9 cellular contexts compared by ENCODE assay signal in genomic region chr3:73848173-73848751, GRCh38.
DNase-seq lines count a peak whose midpoint lies in the region; ATAC-seq, FAIRE-seq and TF ChIP-seq lines count a peak whose summit lies in the region.
"Had no signal": no experiment of that assay in that cellular context is flagged by ENCODE, and none has a peak within 500 bp of the region (broad histone marks: within the 10 kb centered on the region; RNA-seq: fewer than 3 reads in every experiment).

No MANE protein-coding gene starts in this region.

- H3K79me2 ChIP-seq in K562 (ENCODE audit: control insufficient read depth, insufficient read depth, low read length) = no peaks in the 10 kb centered on the region

- H3K4me3 ChIP-seq in NB4 (ENCODE audit: low read depth, low read length) (no peak overlapping the region), K562 (no peak overlapping the region), left lung (no peak overlapping the region)

- POLR2A ChIA-PET in K562 (lab: Yijun Ruan, JAX) = no interaction called here

- H3K4me2 ChIP-seq in K562 (ENCODE audit: insufficient read depth, low read length) = no peak overlapping the region

- no peak overlapping the region for H3K9ac ChIP-seq in K562 (ENCODE audit: insufficient read depth in 1 of 2, low read depth in 2 of 2, low read length in 2 of 2)

- DNase-seq in D721Med (ENCODE audit: insufficient read length, low spot score) (no peak), NB4 (ENCODE audit: low read depth) (peak; percentile 24), K562 (ENCODE audit: extremely low read depth in 1 of 4, low spot score in 3 of 4) (peak in 1 of 4 experiments; percentile 4), left lung (no peak), T-helper 1 cell (no peak)
- no peak for DNase-seq in stimulated activated CD4-positive, alpha-beta T cell treated with anti-CD3 and anti-CD28 coated beads, Interleukin-4, amount 100 ng/mL, for 1 hour

- no TSS peak for BruUV-seq in K562 (replicated peaks; lab: Mats Ljungman, UMichigan)

- CTCF ChIA-PET in K562 (lab: Yijun Ruan, JAX; ENCODE audit: low intra/inter-chr PET ratio) = interaction anchor here (1.5 kb wide), 1 partner anchor 340 kb away, joined by 6 read pairs; no protein-coding TSS in a partner anchor

- TF ChIP-seq CTCF in D721Med (IDR thresholded peaks at IDR 0.05; ENCODE audit: insufficient read depth, missing control alignments) = peak; percentile 70
- TF ChIP-seq CTCF in NB4 (IDR thresholded peaks at IDR 0.05; ENCODE audit: low read depth, low read length) = peak; percentile 37
- peak in 2 of 3 experiments; percentile 13 to 19; a peak in 1 of 6 replicates for TF ChIP-seq CTCF in K562 (IDR thresholded peaks at IDR 0.05 in 2 of 3, conservative IDR thresholded peaks at IDR 0.05 in 1 of 3; ENCODE audit: insufficient read depth in 2 of 3, low read depth in 1 of 3, low read length in 3 of 3)
- peak; percentile 24 to 48 for TF ChIP-seq CTCF in left lung (IDR thresholded peaks at IDR 0.05)

- ATAC-seq in K562 (no peak), left lung (peak; percentile 51), GM21717 (IDR thresholded peaks at IDR 0.05; ENCODE audit: unreplicated experiment) (no peak), GM18907 (IDR thresholded peaks at IDR 0.05; ENCODE audit: unreplicated experiment) (no peak)

- no peaks in the 10 kb centered on the region for H3K36me3 ChIP-seq in K562 (ENCODE audit: control insufficient read depth, insufficient read depth, low read length)
- H3K36me3 ChIP-seq in left lung = no peaks in the 10 kb centered on the region

- FAIRE-seq in D721Med (lab: Jason Lieb, UNC) (no peak), K562 (lab: Jason Lieb, UNC) (no peak)

- intact Hi-C loops in K562 (cut with micrococcal nuclease) = no loop called here
- intact Hi-C loops in left lung (cut with DNase I) = loop anchor here in 1 of 2 donors (10.0 kb wide), 1 partner anchor 343 kb away; no protein-coding TSS in a partner anchor

- no peak for TF ChIP-seq EP300 in K562 (IDR thresholded peaks at IDR 0.05; ENCODE audit: low read length)

- TF ChIP-seq POLR2A in NB4 (IDR thresholded peaks at IDR 0.05; ENCODE audit: extremely low read depth, insufficient read length) = no peak
- TF ChIP-seq POLR2A in K562 (conservative IDR thresholded peaks at IDR 0.05) = no peak

- 0% methylated on average over 4 of the region's 4 CpGs for WGBS in K562 (ENCODE audit: insufficient coverage, low coverage, missing lambda C conversion rate)

- H3K27ac ChIP-seq in K562 (ENCODE audit: extremely low read depth, low read depth, low read length) (no peak overlapping the region), left lung (no peak overlapping the region)
- H3K27ac ChIP-seq: epithelial cell of prostate had no signal

- no peaks in the 10 kb centered on the region for H3K9me1 ChIP-seq in K562 (ENCODE audit: control insufficient read depth, insufficient read depth, low read length)

- H3K27me3 ChIP-seq in K562 (ENCODE audit: control insufficient read depth in 2 of 2, insufficient read depth in 2 of 2, low read length in 2 of 2) (no peaks in the 10 kb centered on the region), left lung (no peaks in the 10 kb centered on the region)

- H3K9me3 ChIP-seq in K562 (replicated peaks; ENCODE audit: control insufficient read depth, insufficient read depth, low read depth, low read length) (no peaks in the 10 kb centered on the region), left lung (no peaks in the 10 kb centered on the region)

- no peak for TF ChIP-seq RAD21 in K562 (CRISPR knock-in tag; conservative IDR thresholded peaks at IDR 0.05 in 1 of 2, IDR thresholded peaks at IDR 0.05 in 1 of 2)

- no peaks in the 10 kb centered on the region for H4K20me1 ChIP-seq in K562 (replicated peaks; ENCODE audit: control insufficient read depth, insufficient read depth, low read length)

- H3K4me1 ChIP-seq in K562 (replicated peaks in 1 of 2; ENCODE audit: control insufficient read depth in 2 of 2, insufficient read depth in 2 of 2, low read length in 2 of 2) = no peaks in the 10 kb centered on the region
- H3K4me1 ChIP-seq in left lung = no peaks in the 10 kb centered on the region

- no peak overlapping the region for H2AFZ ChIP-seq in K562 (ENCODE audit: low read depth, low read length)

- in situ Hi-C loops in K562 (cut with MboI) = no loop called here

TF ChIP-seq in K562, 482 proteins besides CTCF, POLR2A, EP300 and RAD21:
- TF ChIP-seq SIN3A (IDR thresholded peaks at IDR 0.05; ENCODE audit: borderline replicate concordance in 2 of 2, control insufficient read depth in 1 of 2, low read depth in 2 of 2, low read length in 2 of 2) = no peak
- TF ChIP-seq, protein P1, sequence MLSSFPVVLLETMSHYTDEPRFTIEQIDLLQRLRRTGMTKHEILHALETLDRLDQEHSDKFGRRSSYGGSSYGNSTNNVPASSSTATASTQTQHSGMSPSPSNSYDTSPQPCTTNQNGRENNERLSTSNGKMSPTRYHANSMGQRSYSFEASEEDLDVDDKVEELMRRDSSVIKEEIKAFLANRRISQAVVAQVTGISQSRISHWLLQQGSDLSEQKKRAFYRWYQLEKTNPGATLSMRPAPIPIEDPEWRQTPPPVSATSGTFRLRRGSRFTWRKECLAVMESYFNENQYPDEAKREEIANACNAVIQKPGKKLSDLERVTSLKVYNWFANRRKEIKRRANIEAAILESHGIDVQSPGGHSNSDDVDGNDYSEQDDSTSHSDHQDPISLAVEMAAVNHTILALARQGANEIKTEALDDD (IDR thresholded peaks at IDR 0.05) = no peak
- TF ChIP-seq ZC3H4 (CRISPR knock-in tag; IDR thresholded peaks at IDR 0.05; ENCODE audit: borderline replicate concordance) = no peak
- TF ChIP-seq GABPA (tag; conservative IDR thresholded peaks at IDR 0.05; ENCODE audit: low read depth) = no peak
- no peak for TF ChIP-seq EGR1 (conservative IDR thresholded peaks at IDR 0.05)

Comparison
In these comparisons a context has a peak if more than half of its experiments do, and no peak if none do; other contexts are left out.
1. CTCF ChIP-seq: peak in every context shown above with its lines; median percentile 70 in D721Med; 37 in NB4; 36 in left lung; 16 in K562.